Comparison of ENCODE assay signal across 14 cellular contexts in genomic region chrX:153911798-153912197, GRCh38. TPM values are rescaled to one million over a fixed set of nuclear protein-coding genes. Genes with fewer than 3 reads are reported as not detected.
"Had no signal": no experiment of that assay in that cellular context is flagged by ENCODE, and none has a peak within 500 bp of the region (broad histone marks: within the 10 kb centered on the region; RNA-seq: fewer than 3 reads in every experiment).

No MANE protein-coding gene starts in this region.

- H3K36me3 Mint-ChIP-seq: brain had no signal

- H3K27me3 ChIP-seq: SJCRH30, tibial artery, vagina had no signal

- H3K36me3 ChIP-seq: pancreas, SJCRH30, tibial artery, vagina had no signal

- H3K27me3 Mint-ChIP-seq: activated CD4-positive, alpha-beta memory T cell treated with anti-CD3 and anti-CD28 coated beads for 36 hours; brain; effector memory CD8-positive, alpha-beta T cell had no signal

- H3K27ac Mint-ChIP-seq: activated CD4-positive, alpha-beta memory T cell treated with anti-CD3 and anti-CD28 coated beads for 36 hours; brain had no signal

- H3K4me1 Mint-ChIP-seq: brain had no signal

- H3K4me1 ChIP-seq: pancreas, SJCRH30, tibial artery, vagina had no signal

- H3K27ac ChIP-seq: pancreas, SJCRH30, tibial artery, vagina had no signal

- DNase-seq: activated CD4-positive, alpha-beta memory T cell treated with anti-CD3 and anti-CD28 coated beads for 36 hours; activated gamma-delta T cell; amygdala; effector memory CD8-positive, alpha-beta T cell; erythroblast; kidney; left ventricle myocardium superior; mesenchymal stem cell; SJCRH30; stimulated activated CD4-positive, alpha-beta T cell treated with anti-CD3 and anti-CD28 coated beads, Interleukin-4, amount 100 ng/mL, for 24 hours; tibial artery had no signal

- H3K4me3 Mint-ChIP-seq: activated CD4-positive, alpha-beta memory T cell treated with anti-CD3 and anti-CD28 coated beads for 36 hours; brain; effector memory CD8-positive, alpha-beta T cell had no signal

- H3K9me3 Mint-ChIP-seq: activated CD4-positive, alpha-beta memory T cell treated with anti-CD3 and anti-CD28 coated beads for 36 hours; effector memory CD8-positive, alpha-beta T cell had no signal

- H3K4me3 ChIP-seq: pancreas, SJCRH30, tibial artery, vagina had no signal

RNA-seq across cellular contexts. Expression of gene AVPR2, which starts 7.3 kb away (rescaled TPM):
- total RNA-seq: activated CD4-positive, alpha-beta memory T cell treated with anti-CD3 and anti-CD28 coated beads for 36 hours; SJCRH30 had no signal
